8 cellular contexts compared by ENCODE assay signal in genomic region chr4:81052119-81053068, GRCh38. TPM values are rescaled to one million over a fixed set of nuclear protein-coding genes. Genes with fewer than 3 reads are reported as not detected.
DNase-seq lines count a peak whose midpoint lies in the region; ATAC-seq and TF ChIP-seq lines count a peak whose summit lies in the region.

No MANE protein-coding gene starts in this region.

- H3K9me3 ChIP-seq in esophagus squamous epithelium = no peaks in the 10 kb centered on the region

- intact Hi-C loops in CD14-positive monocyte (cut with micrococcal nuclease) (no loop called here), esophagus squamous epithelium (cut with DNase I) (no loop called here)

- no peak for DNase-seq in CD14-positive monocyte (ENCODE audit: low spot score)
- peak; percentile 34 for DNase-seq in NCI-H2107 (lab: John Stamatoyannopoulos, UW)
- DNase-seq in activated CD4-positive, alpha-beta T cell treated with anti-CD3 and anti-CD28 coated beads, Interleukin-2, amount 10 ng/mL, durations not matched to agents 7 days and 5 days = peak; percentile 42
- no peak for DNase-seq in esophagus squamous epithelium (lab: John Stamatoyannopoulos, UW)
- peak; percentile 70 for DNase-seq in neural crest cell (ENCODE audit: low read depth, low spot score)
- DNase-seq in NCI-H128 (lab: John Stamatoyannopoulos, UW; ENCODE audit: unreplicated experiment) = no peak

- POLR2A ChIA-PET in activated CD4-positive, alpha-beta T cell treated with anti-CD3 and anti-CD28 coated beads, Interleukin-2, amount 10 ng/mL, durations not matched to agents 7 days and 5 days (lab: Charles Lee) = no interaction called here

- no peak overlapping the region for H3K4me3 ChIP-seq in esophagus squamous epithelium

- CTCF ChIA-PET in activated CD4-positive, alpha-beta T cell treated with anti-CD3 and anti-CD28 coated beads, Interleukin-2, amount 10 ng/mL, durations not matched to agents 7 days and 5 days (lab: Charles Lee) = no interaction called here

- H3K4me1 Mint-ChIP-seq in CD14-positive monocyte (no peaks in the 10 kb centered on the region), neural crest cell (no peaks in the 10 kb centered on the region)
- H3K4me1 Mint-ChIP-seq in activated CD4-positive, alpha-beta T cell treated with anti-CD3 and anti-CD28 coated beads, Interleukin-2, amount 10 ng/mL, durations not matched to agents 7 days and 5 days = no peaks in the 10 kb centered on the region

- no peaks in the 10 kb centered on the region for H3K27me3 ChIP-seq in esophagus squamous epithelium

- H3K27me3 Mint-ChIP-seq in CD14-positive monocyte (ENCODE audit: low read depth in 3 of 3) (peaks cover 0 to 2% (median 2%) of the 10 kb centered on the region in 3 donors), neural crest cell (ENCODE audit: low read depth) (peaks cover 75% of the 10 kb centered on the region)
- peaks cover 16% of the 10 kb centered on the region for H3K27me3 Mint-ChIP-seq in activated CD4-positive, alpha-beta T cell treated with anti-CD3 and anti-CD28 coated beads, Interleukin-2, amount 10 ng/mL, durations not matched to agents 7 days and 5 days

- H3K27ac Mint-ChIP-seq in CD14-positive monocyte (no peak overlapping the region), neural crest cell (ENCODE audit: unreplicated experiment) (no peak overlapping the region)
- no peak overlapping the region for H3K27ac Mint-ChIP-seq in activated CD4-positive, alpha-beta T cell treated with anti-CD3 and anti-CD28 coated beads, Interleukin-2, amount 10 ng/mL, durations not matched to agents 7 days and 5 days

- H3K36me3 ChIP-seq in esophagus squamous epithelium = no peaks in the 10 kb centered on the region

- no peak for TF ChIP-seq POLR2A in esophagus squamous epithelium (IDR thresholded peaks at IDR 0.05)

- H3K36me3 Mint-ChIP-seq in CD14-positive monocyte (no peaks in the 10 kb centered on the region), neural crest cell (ENCODE audit: low read depth) (no peaks in the 10 kb centered on the region)
- no peaks in the 10 kb centered on the region for H3K36me3 Mint-ChIP-seq in activated CD4-positive, alpha-beta T cell treated with anti-CD3 and anti-CD28 coated beads, Interleukin-2, amount 10 ng/mL, durations not matched to agents 7 days and 5 days (ENCODE audit: low read depth)

- no peaks in the 10 kb centered on the region for H3K9me3 Mint-ChIP-seq in CD14-positive monocyte
- H3K9me3 Mint-ChIP-seq in activated CD4-positive, alpha-beta T cell treated with anti-CD3 and anti-CD28 coated beads, Interleukin-2, amount 10 ng/mL, durations not matched to agents 7 days and 5 days = no peaks in the 10 kb centered on the region
- no peaks in the 10 kb centered on the region for H3K9me3 Mint-ChIP-seq in neural crest cell

- 55 to 59% methylated on average over 7 of the region's 7 CpGs for WGBS in esophagus squamous epithelium, 2 donors

- H3K4me3 Mint-ChIP-seq in CD14-positive monocyte (no peak overlapping the region), neural crest cell (no peak overlapping the region)
- H3K4me3 Mint-ChIP-seq in activated CD4-positive, alpha-beta T cell treated with anti-CD3 and anti-CD28 coated beads, Interleukin-2, amount 10 ng/mL, durations not matched to agents 7 days and 5 days = no peak overlapping the region

- TF ChIP-seq CTCF in CD14-positive monocyte (IDR thresholded peaks at IDR 0.05) (peak; percentile 48), esophagus squamous epithelium (IDR thresholded peaks at IDR 0.05) (peak; percentile 24 to 53 (median 40)), neural crest cell (conservative IDR thresholded peaks at IDR 0.05) (peak; percentile 79)

- ATAC-seq in GM18508 (IDR thresholded peaks at IDR 0.05; ENCODE audit: insufficient read depth, unreplicated experiment) (peak; percentile 97), HG02885 (IDR thresholded peaks at IDR 0.05; ENCODE audit: poor library complexity, unreplicated experiment) (peak; percentile 100)

- H3K27ac ChIP-seq in esophagus squamous epithelium = no peak overlapping the region

- H3K4me1 ChIP-seq in esophagus squamous epithelium = no peaks in the 10 kb centered on the region

RNA-seq across cellular contexts. Expression of gene BMP3, which starts 21.9 kb away (rescaled TPM):
- polyA plus RNA-seq in CD14-positive monocyte = not detected
- not detected for total RNA-seq in activated CD4-positive, alpha-beta T cell treated with anti-CD3 and anti-CD28 coated beads, Interleukin-2, amount 10 ng/mL, durations not matched to agents 7 days and 5 days
- total RNA-seq in esophagus squamous epithelium (under 1 TPM in 2 of 4 donors, not detected in 2; 0.11 to 0.53 TPM), neural crest cell (0.34 and 0.40 TPM in 2 replicates)

Comparison
In these comparisons a context has a peak if more than half of its experiments do, and no peak if none do; other contexts are left out.
1. DNase-seq: peak in NCI-H2107 (single experiment), activated CD4-positive, alpha-beta T cell treated with anti-CD3 and anti-CD28 coated beads, Interleukin-2, amount 10 ng/mL, durations not matched to agents 7 days and 5 days (single experiment) and neural crest cell (single experiment); none in CD14-positive monocyte (single experiment), esophagus squamous epithelium (single experiment) and NCI-H128 (single experiment).
2. Peak in every context shown above with its lines, with median percentiles within 50 percentile points of each other: CTCF ChIP-seq.